ENCODE assay signal across 15 cellular contexts in genomic region chr4:184924516-184924915, GRCh38.
"Had no signal": no experiment of that assay in that cellular context is flagged by ENCODE, and none has a peak within 500 bp of the region (broad histone marks: within the 10 kb centered on the region; RNA-seq: fewer than 3 reads in every experiment).

No MANE protein-coding gene starts in this region.

- H3K27ac Mint-ChIP-seq: activated naive CD4-positive, alpha-beta T cell treated with anti-CD3 and anti-CD28 coated beads, Interleukin-2, amount 50 U/mL, for 24 hours; naive thymus-derived CD4-positive, alpha-beta T cell; T-helper 2 cell treated with Interferon-gamma antibody and Interleukin-4, amounts not matched to agents 5 μg/mL and 100 μg/mL, for 36 hours had no signal

- H3K4me1 Mint-ChIP-seq: activated naive CD4-positive, alpha-beta T cell treated with anti-CD3 and anti-CD28 coated beads, Interleukin-2, amount 50 U/mL, for 24 hours; naive thymus-derived CD4-positive, alpha-beta T cell had no signal

- H3K27me3 Mint-ChIP-seq: activated naive CD4-positive, alpha-beta T cell treated with anti-CD3 and anti-CD28 coated beads, Interleukin-2, amount 50 U/mL, for 24 hours had no signal

- ATAC-seq: naive thymus-derived CD4-positive, alpha-beta T cell had no signal

- H3K4me3 Mint-ChIP-seq: activated naive CD4-positive, alpha-beta T cell treated with anti-CD3 and anti-CD28 coated beads, Interleukin-2, amount 50 U/mL, for 24 hours; naive thymus-derived CD4-positive, alpha-beta T cell; T-helper 2 cell treated with Interferon-gamma antibody and Interleukin-4, amounts not matched to agents 5 μg/mL and 100 μg/mL, for 36 hours had no signal

- DNase-seq: activated CD4-positive, alpha-beta T cell treated with anti-CD3 and anti-CD28 coated beads for 1 hour; activated CD4-positive, alpha-beta T cell treated with anti-CD3 and anti-CD28 coated beads, Interleukin-2, amount 50 U/mL, for 4 hours; activated effector memory CD4-positive, alpha-beta T cell treated with anti-CD3 and anti-CD28 coated beads, Interleukin-2, amount 50 U/mL, for 16 hours; activated T-cell treated with anti-CD3 and anti-CD28 coated beads, Interleukin-2, amount 50 U/mL, for 1 hour; adrenal gland; erythroblast; kidney; left ventricle myocardium inferior; naive thymus-derived CD4-positive, alpha-beta T cell; stimulated activated CD4-positive, alpha-beta T cell treated with anti-CD3 and anti-CD28 coated beads, Interleukin-1b, Interleukin-23, amount 100 ng/mL, for 48 hours; stomach; testis; upper lobe of left lung had no signal
